21 cellular contexts compared by ENCODE assay signal in genomic region chr10:79056736-79057391, GRCh38. TPM values are rescaled to one million over a fixed set of nuclear protein-coding genes. Genes with fewer than 3 reads are reported as not detected.
DNase-seq lines count a peak whose midpoint lies in the region; ATAC-seq and TF ChIP-seq lines count a peak whose summit lies in the region.
"Had no signal": no experiment of that assay in that cellular context is flagged by ENCODE, and none has a peak within 500 bp of the region (broad histone marks: within the 10 kb centered on the region; RNA-seq: fewer than 3 reads in every experiment).

No MANE protein-coding gene starts in this region.

- H3K4me1 ChIP-seq in neural progenitor cell (peaks cover 27% of the 10 kb centered on the region), upper lobe of right lung (peaks cover 13% of the 10 kb centered on the region)
- H3K4me1 ChIP-seq: uterus had no signal

- no peaks in the 10 kb centered on the region for H4K20me1 ChIP-seq in neural progenitor cell (ENCODE audit: low read depth)

- H3K4me3 ChIP-seq in neural progenitor cell (no peak overlapping the region), upper lobe of right lung (no peak overlapping the region)
- H3K4me3 ChIP-seq: K562, MG63, uterus had no signal

- no peak overlapping the region for H3K9ac ChIP-seq in neural progenitor cell

- H3K4me3 Mint-ChIP-seq in glutamatergic neuron (ENCODE audit: unreplicated experiment): no peak overlapping the region
- H3K4me3 Mint-ChIP-seq in neural progenitor cell: peak overlapping the region; percentile 47
- H3K4me3 Mint-ChIP-seq: activated CD8-positive, alpha-beta T cell treated with anti-CD3 and anti-CD28 coated beads, Interleukin-2, amount 10 ng/mL, durations not matched to agents 7 days and 5 days had no signal

- H2AFZ ChIP-seq in neural progenitor cell (replicated peaks): no peak overlapping the region

- H3K9me3 ChIP-seq in neural progenitor cell (ENCODE audit: low read depth): no peaks in the 10 kb centered on the region
- H3K9me3 ChIP-seq in upper lobe of right lung: no peaks in the 10 kb centered on the region
- H3K9me3 ChIP-seq: MG63, neutrophil, uterus had no signal

- H3K27me3 Mint-ChIP-seq in glutamatergic neuron (ENCODE audit: unreplicated experiment) (no peaks in the 10 kb centered on the region), neural progenitor cell (ENCODE audit: insufficient read depth, low read depth) (peaks cover 13% of the 10 kb centered on the region)

- H3K27me3 ChIP-seq in neural progenitor cell (peaks cover 4% of the 10 kb centered on the region), upper lobe of right lung (no peaks in the 10 kb centered on the region)
- H3K27me3 ChIP-seq: MG63, uterus had no signal

- ATAC-seq in left cardiac atrium (no peak), left ventricle myocardium superior (no peak), upper lobe of right lung (no peak), GM18502 (IDR thresholded peaks at IDR 0.05; ENCODE audit: poor library complexity, unreplicated experiment) (no peak), HG02678 (IDR thresholded peaks at IDR 0.05; ENCODE audit: unreplicated experiment) (no peak)
- ATAC-seq: activated CD8-positive, alpha-beta T cell treated with anti-CD3 and anti-CD28 coated beads, Interleukin-2, amount 10 ng/mL, durations not matched to agents 7 days and 5 days had no signal

- H3K79me2 ChIP-seq in neural progenitor cell (ENCODE audit: low read depth): no peaks in the 10 kb centered on the region

- H3K36me3 ChIP-seq in neural progenitor cell: no peaks in the 10 kb centered on the region
- no peaks in the 10 kb centered on the region for H3K36me3 ChIP-seq in upper lobe of right lung
- H3K36me3 ChIP-seq: MG63, neutrophil, uterus had no signal

- no peaks in the 10 kb centered on the region for H3F3A ChIP-seq in neural progenitor cell (ENCODE audit: low read depth)

- DNase-seq in left cardiac atrium: peak; percentile 7
- no peak for DNase-seq in left ventricle myocardium superior
- DNase-seq in glutamatergic neuron: peak; percentile 5
- peak; percentile 48 for DNase-seq in neural progenitor cell (ENCODE audit: low spot score)
- DNase-seq in upper lobe of right lung: peak; percentile 58
- no peak for DNase-seq in ureter (ENCODE audit: low spot score)
- DNase-seq: activated CD8-positive, alpha-beta T cell treated with anti-CD3 and anti-CD28 coated beads, Interleukin-2, amount 10 ng/mL, durations not matched to agents 7 days and 5 days; activated naive CD4-positive, alpha-beta T cell treated with Interleukin-2 at 50 U/mL for 16 hours; amniotic stem cell; dermis blood vessel endothelial cell; MG63; NCI-H1436; NCI-H510A; retina; stimulated activated CD8-positive, alpha-beta memory T cell treated with anti-CD3 and anti-CD28 coated beads, Interleukin-4, amount 100 ng/mL, for 48 hours; substantia nigra had no signal

- H3K4me2 ChIP-seq in neural progenitor cell: peak overlapping the region; percentile 10

- H3K27ac ChIP-seq in neural progenitor cell (no peak overlapping the region), upper lobe of right lung (no peak overlapping the region)
- H3K27ac ChIP-seq: neutrophil, uterus had no signal

- H3K9me3 Mint-ChIP-seq in glutamatergic neuron (ENCODE audit: unreplicated experiment) (peaks cover 1% of the 10 kb centered on the region), neural progenitor cell (no peaks in the 10 kb centered on the region)

- H3K36me3 Mint-ChIP-seq in glutamatergic neuron (ENCODE audit: unreplicated experiment): no peaks in the 10 kb centered on the region
- H3K36me3 Mint-ChIP-seq in neural progenitor cell: no peaks in the 10 kb centered on the region

- H3K27ac Mint-ChIP-seq in glutamatergic neuron (ENCODE audit: unreplicated experiment) (no peak overlapping the region), neural progenitor cell (peak overlapping the region; percentile 93)
- H3K27ac Mint-ChIP-seq: activated CD8-positive, alpha-beta T cell treated with anti-CD3 and anti-CD28 coated beads, Interleukin-2, amount 10 ng/mL, durations not matched to agents 7 days and 5 days had no signal

- intact Hi-C loops in left cardiac atrium (cut with DNase I): no loop called here
- intact Hi-C loops in left ventricle myocardium superior (cut with micrococcal nuclease): no loop called here
- intact Hi-C loops in upper lobe of right lung (cut with DNase I): no loop called here

- no peak for TF ChIP-seq CTCF in glutamatergic neuron (IDR thresholded peaks at IDR 0.05; ENCODE audit: partially characterized antibody, unreplicated experiment)
- no peak for TF ChIP-seq CTCF in neural progenitor cell (IDR thresholded peaks at IDR 0.05)
- no peak for TF ChIP-seq CTCF in upper lobe of right lung (IDR thresholded peaks at IDR 0.05)

- H3K4me1 Mint-ChIP-seq in glutamatergic neuron (ENCODE audit: low read depth, unreplicated experiment) (peaks cover 2% of the 10 kb centered on the region), neural progenitor cell (peaks cover 48% of the 10 kb centered on the region)

RNA-seq across cellular contexts. Expression of gene ZMIZ1, which starts 11.9 kb away (rescaled TPM):
- 10 to 100 TPM; 51.4 to 58.0 TPM for total RNA-seq in left cardiac atrium
- 49.5 TPM for total RNA-seq in left ventricle myocardium superior
- 230 TPM for total RNA-seq in glutamatergic neuron (ENCODE audit: unreplicated experiment)
- total RNA-seq in neural progenitor cell (ENCODE audit: low replicate concordance): 5.8 and 12.3 TPM in 2 replicates
- 84.7 TPM for total RNA-seq in upper lobe of right lung
- 107 TPM for total RNA-seq in ureter

Comparison
In these comparisons a context has a peak if more than half of its experiments do, and no peak if none do; other contexts are left out.
1. DNase-seq: peak in left cardiac atrium (single experiment), glutamatergic neuron (single experiment), neural progenitor cell (single experiment) and upper lobe of right lung (single experiment); none in left ventricle myocardium superior (single experiment) and ureter (single experiment).